1 cellular context compared by ENCODE assay signal in genomic region chr21:46323227-46323709, GRCh38.
TF ChIP-seq lines count a peak whose summit lies in the region.

No MANE protein-coding gene starts in this region.

TF ChIP-seq in IMR-90, 13 proteins besides CTCF, POLR2A, EP300 and RAD21 (continued from another document):
- TF ChIP-seq USF2 (IDR thresholded peaks at IDR 0.05; ENCODE audit: low read depth, low read length) (no peak), RFX5 (IDR thresholded peaks at IDR 0.05; ENCODE audit: low read depth, low read length) (no peak), SMC3 (IDR thresholded peaks at IDR 0.05; ENCODE audit: low read depth, low read length) (no peak), FOS (IDR thresholded peaks at IDR 0.05; ENCODE audit: low read depth, low read length) (no peak), CEBPB (IDR thresholded peaks at IDR 0.05; ENCODE audit: low read depth, low read length) (no peak)
